ENCODE assay signal across 18 cellular contexts in genomic region chr2:128032092-128032491, GRCh38. TPM values are rescaled to one million over a fixed set of nuclear protein-coding genes. Genes with fewer than 3 reads are reported as not detected.
A peak's percentile ranks its signal among the peaks of the same experiment; 100 is the strongest.
DNase-seq lines count a peak whose midpoint lies in the region; ATAC-seq, FAIRE-seq and TF ChIP-seq lines count a peak whose summit lies in the region.
"Had no signal": no experiment of that assay in that cellular context is flagged by ENCODE, and none has a peak within 500 bp of the region (broad histone marks: within the 10 kb centered on the region; RNA-seq: fewer than 3 reads in every experiment).

No MANE protein-coding gene starts in this region.

- H2BK5ac ChIP-seq in neuronal stem cell (ENCODE audit: low read length), result no peak overlapping the region

- CTCF ChIA-PET in HepG2 (lab: Yijun Ruan, JAX; ENCODE audit: low intra/inter-chr PET ratio, low total read pairs), result no interaction called here
- CTCF ChIA-PET in PC-3 (lab: Charles Lee), result no interaction called here
- CTCF ChIA-PET in K562 (lab: Yijun Ruan, JAX; ENCODE audit: low intra/inter-chr PET ratio), result no interaction called here

- no peak for ATAC-seq in HepG2
- ATAC-seq in right lobe of liver, result no peak
- no peak for ATAC-seq in PC-3
- ATAC-seq in K562, result no peak
- ATAC-seq in GM21619 (IDR thresholded peaks at IDR 0.05; ENCODE audit: unreplicated experiment), result no peak

- H2AFZ ChIP-seq in HepG2 (ENCODE audit: low read length) (no peak overlapping the region), PC-3 (ENCODE audit: low read length) (no peak overlapping the region), K562 (ENCODE audit: low read depth, low read length) (no peak overlapping the region), neuronal stem cell (ENCODE audit: low read length) (no peak overlapping the region)

- no peak overlapping the region for H2AK5ac ChIP-seq in neuronal stem cell (ENCODE audit: low read depth, low read length)

- POLR2A ChIA-PET in HepG2 (lab: Yijun Ruan, JAX) (no interaction called here), PC-3 (lab: Charles Lee; ENCODE audit: unreplicated experiment) (no interaction called here), K562 (lab: Yijun Ruan, JAX) (no interaction called here)

- H2BK15ac ChIP-seq in neuronal stem cell (ENCODE audit: low read length), result no peak overlapping the region

- no peaks in the 10 kb centered on the region for H3K79me2 ChIP-seq in HepG2 (ENCODE audit: insufficient read depth, low read length)
- no peaks in the 10 kb centered on the region for H3K79me2 ChIP-seq in PC-3 (ENCODE audit: low read length)
- no peaks in the 10 kb centered on the region; the same call in 2 of the 3 replicates for H3K79me2 ChIP-seq in K562 (ENCODE audit: control insufficient read depth, insufficient read depth, low read length)

- H3K9ac ChIP-seq in HepG2 (ENCODE audit: insufficient read depth, low read depth, low read length) (no peak overlapping the region), PC-3 (ENCODE audit: low read length) (no peak overlapping the region), K562 (ENCODE audit: insufficient read depth in 1 of 2, low read depth in 2 of 2, low read length in 2 of 2) (no peak overlapping the region), neuronal stem cell (ENCODE audit: low read depth, low read length, poor library complexity) (no peak overlapping the region)
- H3K9ac ChIP-seq: BLaER1 had no signal

- no peaks in the 10 kb centered on the region for H3K79me1 ChIP-seq in neuronal stem cell (ENCODE audit: low read depth, low read length)

- no peak overlapping the region for H4K91ac ChIP-seq in neuronal stem cell (ENCODE audit: low read depth, low read length, poor library complexity)

- DNase-seq in HepG2 (ENCODE audit: low spot score), result no peak
- DNase-seq in right lobe of liver, result no peak
- DNase-seq in PC-3, result peak; percentile 64
- DNase-seq in K562 (ENCODE audit: extremely low read depth in 1 of 4, low spot score in 3 of 4), result peak in 1 of 4 experiments; percentile 5
- DNase-seq in GM10266 (ENCODE audit: extremely low spot score), result no peak
- no peak for DNase-seq in neuronal stem cell (ENCODE audit: low spot score)
- no peak for DNase-seq in iPS-NIHi7 (ENCODE audit: extremely low spot score)
- DNase-seq: 8988T; AML-193; Caco-2; CD8-positive, alpha-beta memory T cell; DND-41; GOT3; H9 had no signal

- no peak overlapping the region for H2BK120ac ChIP-seq in neuronal stem cell (ENCODE audit: low read depth, low read length)

- TF ChIP-seq POLR2A in HepG2 (IDR thresholded peaks at IDR 0.05; ENCODE audit: insufficient read depth in 1 of 2, low read depth in 2 of 2, low read length in 2 of 2), result no peak
- no peak for TF ChIP-seq POLR2A in right lobe of liver (IDR thresholded peaks at IDR 0.05)
- no peak for TF ChIP-seq POLR2A in K562 (conservative IDR thresholded peaks at IDR 0.05)

- FAIRE-seq in HepG2 (lab: Jason Lieb, UNC) (no peak), K562 (lab: Jason Lieb, UNC) (no peak)
- FAIRE-seq: GM12891, HTR-8/SVneo had no signal

- H3K9me2 ChIP-seq in PC-3 (replicated peaks; ENCODE audit: low read length), result no peaks in the 10 kb centered on the region

- no peak overlapping the region for H2BK12ac ChIP-seq in neuronal stem cell (ENCODE audit: low read length)

- intact Hi-C loops in HepG2 (cut with micrococcal nuclease; ENCODE audit: unreplicated experiment), result no loop called here
- intact Hi-C loops in right lobe of liver (cut with DNase I), result no loop called here
- intact Hi-C loops in PC-3 (cut with micrococcal nuclease), result no loop called here
- intact Hi-C loops in K562 (cut with micrococcal nuclease), result no loop called here

- H3K27me3 ChIP-seq in HepG2 (ENCODE audit: control insufficient read depth in 1 of 2, insufficient read depth in 2 of 2, low read length in 2 of 2) (no peaks in the 10 kb centered on the region), right lobe of liver (no peaks in the 10 kb centered on the region), PC-3 (ENCODE audit: low read length) (no peaks in the 10 kb centered on the region), K562 (ENCODE audit: control insufficient read depth in 2 of 2, insufficient read depth in 2 of 2, low read length in 2 of 2) (no peaks in the 10 kb centered on the region), neuronal stem cell (ENCODE audit: control insufficient read depth in 3 of 3, insufficient read depth in 3 of 3, low read depth in 1 of 3, low read length in 3 of 3) (peaks cover 0 to 17% (median 8%) of the 10 kb centered on the region in 3 experiments)
- H3K27me3 ChIP-seq: BLaER1 had no signal

- H4K20me1 ChIP-seq in HepG2 (ENCODE audit: insufficient read depth, low read length) (no peaks in the 10 kb centered on the region), PC-3 (ENCODE audit: low read length) (no peaks in the 10 kb centered on the region), K562 (replicated peaks; ENCODE audit: control insufficient read depth, insufficient read depth, low read length) (no peaks in the 10 kb centered on the region)
- H4K20me1 ChIP-seq: BLaER1 had no signal

- H3K9me3 ChIP-seq in HepG2 (ENCODE audit: low read length) (peaks cover 37% of the 10 kb centered on the region), right lobe of liver (peaks cover 0 to 5% (median 0%) of the 10 kb centered on the region in 4 donors), PC-3 (ENCODE audit: low read length) (peaks cover 17% of the 10 kb centered on the region), K562 (replicated peaks; ENCODE audit: control insufficient read depth, insufficient read depth, low read depth, low read length) (peaks cover 8% of the 10 kb centered on the region), neuronal stem cell (replicated peaks in 1 of 2; ENCODE audit: control insufficient read depth in 2 of 2, insufficient read depth in 1 of 2, low read depth in 1 of 2, low read length in 2 of 2) (peaks cover 6 to 24% of the 10 kb centered on the region in 2 donors)

- H3K4ac ChIP-seq in neuronal stem cell (ENCODE audit: low read length), result no peak overlapping the region

- no peak for TF ChIP-seq EP300 in HepG2 (IDR thresholded peaks at IDR 0.05; ENCODE audit: low read depth in 2 of 2, low read length in 2 of 2)
- TF ChIP-seq EP300 in HepG2 (CRISPR knock-in tag; IDR thresholded peaks at IDR 0.05; ENCODE audit: borderline replicate concordance), result no peak
- no peak for TF ChIP-seq EP300 in K562 (IDR thresholded peaks at IDR 0.05; ENCODE audit: low read length)

- H3K14ac ChIP-seq in neuronal stem cell (ENCODE audit: low read length), result no peak overlapping the region

- H3K4me1 ChIP-seq in HepG2 (ENCODE audit: insufficient read depth, low read length) (peaks cover 9% of the 10 kb centered on the region), right lobe of liver (no peaks in the 10 kb centered on the region), PC-3 (ENCODE audit: insufficient read depth, low read length) (0 out of 2 replicates have a peak, but pooled peaks cover 5% of the 10 kb centered on the region), K562 (replicated peaks in 1 of 2; ENCODE audit: control insufficient read depth in 2 of 2, insufficient read depth in 2 of 2, low read length in 2 of 2) (peaks cover 5 to 13% of the 10 kb centered on the region in 2 experiments; a peak in 4 of 5 replicates), neuronal stem cell (ENCODE audit: control insufficient read depth in 2 of 2, insufficient read depth in 1 of 2, low read depth in 1 of 2, low read length in 2 of 2) (peaks cover 4 to 5% of the 10 kb centered on the region in 2 donors)

- 6% methylated on average over 4 of the region's 4 CpGs for WGBS in HepG2 (ENCODE audit: low lambda C conversion rate)
- WGBS in right lobe of liver (ENCODE audit: insufficient coverage, low coverage, low lambda C conversion rate, missing lambda C conversion rate), result 59% methylated on average over 4 of the region's 4 CpGs
- 4% methylated on average over 4 of the region's 4 CpGs for WGBS in K562 (ENCODE audit: insufficient coverage, low coverage, missing lambda C conversion rate)
- WGBS in neuronal stem cell (ENCODE audit: extremely low coverage in 2 of 2, insufficient read length in 2 of 2, insufficient replicate concordance in 1 of 2), 2 donors, result no CpG with 5 or more reads among the region's 4 CpGs

- H3K4me2 ChIP-seq in HepG2 (ENCODE audit: low read depth, low read length) (no peak overlapping the region), PC-3 (ENCODE audit: low read length) (no peak overlapping the region), K562 (ENCODE audit: insufficient read depth, low read length) (no peak overlapping the region), neuronal stem cell (ENCODE audit: insufficient read depth, low read length, poor library complexity, severe bottlenecking) (no peak overlapping the region)
- H3K4me2 ChIP-seq: BLaER1 had no signal

- H3K4me3 ChIP-seq in HepG2 (replicated peaks in 1 of 3; ENCODE audit: insufficient read depth in 1 of 3, low read depth in 2 of 3, low read length in 3 of 3), result no peak overlapping the region
- H3K4me3 ChIP-seq in right lobe of liver, result no peak overlapping the region
- H3K4me3 ChIP-seq in PC-3 (ENCODE audit: low read length), result no peak overlapping the region
- no peak overlapping the region for H3K4me3 ChIP-seq in K562
- no peak overlapping the region for H3K4me3 ChIP-seq in neuronal stem cell (ENCODE audit: low read length in 2 of 2)
- H3K4me3 ChIP-seq: BLaER1 had no signal

- in situ Hi-C loops in HepG2 (cut with HindIII; ENCODE audit: extremely low pct_ligation_motif_present, low pct_unique_long_range_greater_than_20kb), result no loop called here
- in situ Hi-C loops in K562 (cut with MboI), result no loop called here

- TF ChIP-seq RAD21 in HepG2 (CRISPR knock-in tag; IDR thresholded peaks at IDR 0.05), result no peak
- no peak for TF ChIP-seq RAD21 in K562 (CRISPR knock-in tag; conservative IDR thresholded peaks at IDR 0.05 in 1 of 2, IDR thresholded peaks at IDR 0.05 in 1 of 2)

- H3K23ac ChIP-seq in neuronal stem cell (ENCODE audit: low read depth, low read length, poor library complexity), result no peak overlapping the region

- no peak overlapping the region for H4K8ac ChIP-seq in neuronal stem cell (ENCODE audit: low read depth, low read length)

- BruUV-seq in HepG2 (replicated peaks; lab: Mats Ljungman, UMichigan) (no TSS peak), PC-3 (replicated peaks; lab: Mats Ljungman, UMichigan) (no TSS peak), K562 (replicated peaks; lab: Mats Ljungman, UMichigan) (no TSS peak)

- H3K36me3 ChIP-seq in HepG2 (replicated peaks in 1 of 2; ENCODE audit: control insufficient read depth in 1 of 2, insufficient read depth in 2 of 2, low read length in 2 of 2) (no peaks in the 10 kb centered on the region), right lobe of liver (no peaks in the 10 kb centered on the region), PC-3 (ENCODE audit: low read depth, low read length) (no peaks in the 10 kb centered on the region), K562 (ENCODE audit: control insufficient read depth, insufficient read depth, low read length) (no peaks in the 10 kb centered on the region), neuronal stem cell (replicated peaks in 1 of 2; ENCODE audit: control insufficient read depth in 2 of 2, insufficient read depth in 2 of 2, low read length in 2 of 2) (no peaks in the 10 kb centered on the region)
- H3K36me3 ChIP-seq: BLaER1 had no signal

- no peak overlapping the region for H3K18ac ChIP-seq in neuronal stem cell (ENCODE audit: low read length)

- TF ChIP-seq CTCF in HepG2 (CRISPR knock-in tag; IDR thresholded peaks at IDR 0.05) (no peak), right lobe of liver (IDR thresholded peaks at IDR 0.05) (no peak), PC-3 (conservative IDR thresholded peaks at IDR 0.05; ENCODE audit: low read depth, low read length) (no peak), K562 (IDR thresholded peaks at IDR 0.05 in 2 of 3, conservative IDR thresholded peaks at IDR 0.05 in 1 of 3; ENCODE audit: insufficient read depth in 2 of 3, low read depth in 1 of 3, low read length in 3 of 3) (no peak), GM10266 (IDR thresholded peaks at IDR 0.05; ENCODE audit: control insufficient read depth, insufficient read depth, low read depth, missing control alignments) (no peak)

- H3K9me1 ChIP-seq in K562 (ENCODE audit: control insufficient read depth, insufficient read depth, low read length), result no peaks in the 10 kb centered on the region

- no peaks in the 10 kb centered on the region for H3F3A ChIP-seq in PC-3 (ENCODE audit: low read length, unreplicated experiment)

- H3K27ac ChIP-seq in HepG2 (ENCODE audit: extremely low read length, insufficient read depth, low read length) (no peak overlapping the region), right lobe of liver (no peak overlapping the region), PC-3 (ENCODE audit: low read length) (no peak overlapping the region), K562 (ENCODE audit: extremely low read depth, low read depth, low read length) (no peak overlapping the region), neuronal stem cell (replicated peaks; ENCODE audit: low read length) (no peak overlapping the region)
- H3K27ac ChIP-seq: BLaER1 had no signal

RNA-seq across cellular contexts. Expression of gene SAP130, which starts 4.2 kb away (rescaled TPM):
- total RNA-seq in HepG2 (2016; rRNA removed; fragmentation: Illumina TruSeq; extraction: Trizol) (11.1 and 14.5 TPM in 2 replicates), right lobe of liver (10 to 100 TPM in 2 of 6 experiments, 1 to 10 TPM in 4; 5.0 to 11.5 (median 9.1) TPM), PC-3 (2014; rRNA removed) (11.1 and 13.0 TPM in 2 replicates), K562 (2014; rRNA removed) (4.5 and 6.9 TPM in 2 replicates), K562 (2014; rRNA removed; fragmentation: Illumina TruSeq; extraction: Trizol) (8.2 TPM in 2 replicates), K562 (2015; rRNA removed; fragmentation: Illumina TruSeq; extraction: Trizol) (7.4 and 8.9 TPM in 2 replicates), K562 (2021) (29.5 and 33.4 TPM in 2 replicates)
- total RNA-seq in HepG2 (2016; cell fraction: cytosol; rRNA removed; fragmentation: Illumina TruSeq; extraction: Trizol; ENCODE audit: low read depth), result 4.8 and 5.0 TPM in 2 replicates
- 9.6 and 12.8 TPM in 2 replicates for total RNA-seq in HepG2 (2016; cell fraction: insoluble cytoplasmic fraction; rRNA removed; fragmentation: Illumina TruSeq; extraction: Trizol)
- 9.9 and 10.8 TPM in 2 replicates for total RNA-seq in HepG2 (2016; cell fraction: membrane; rRNA removed; fragmentation: Illumina TruSeq; extraction: Trizol)
- 9.9 and 12.6 TPM in 2 replicates for total RNA-seq in HepG2 (2016; cell fraction: nucleus; rRNA removed; fragmentation: Illumina TruSeq; extraction: Trizol)
- polyA plus RNA-seq in HepG2 (2011; rRNA removed) (16.3 and 18.6 TPM in 2 replicates), K562 (2011; rRNA removed) (6.0 and 20.8 TPM in 2 replicates), K562 (2014; fragmentation: Illumina TruSeq; extraction: Trizol) (28.0 and 32.9 TPM in 2 replicates), K562 (2014; fragmentation: Nextera tagmentation; extraction: Ambion mirVana) (1 to 10 TPM; 5.8 to 7.3 TPM), K562 (2014; rRNA removed) (7.9 and 8.0 TPM in 2 replicates)
- 5.3 and 5.8 TPM in 2 replicates for polyA plus RNA-seq in HepG2 (2011; cell fraction: cytosol; rRNA removed)
- polyA plus RNA-seq in HepG2 (2011; cell fraction: nucleus; rRNA removed), result 20.4 and 27.2 TPM in 2 replicates
- 14.8 and 16.7 TPM in 2 replicates for polyA plus RNA-seq in HepG2 (2012)
- 2.2 and 2.7 TPM in 2 replicates for polyA plus RNA-seq in HepG2 (2016; cell fraction: cytosol; fragmentation: Illumina TruSeq; extraction: Trizol; ENCODE audit: low read depth)
- polyA plus RNA-seq in HepG2 (2016; cell fraction: insoluble cytoplasmic fraction; fragmentation: Illumina TruSeq; extraction: Trizol; ENCODE audit: low read depth), result 22.5 and 29.3 TPM in 2 replicates
- 7.3 and 8.9 TPM in 2 replicates for polyA plus RNA-seq in HepG2 (2016; cell fraction: membrane; fragmentation: Illumina TruSeq; extraction: Trizol; ENCODE audit: low read depth)
- polyA plus RNA-seq in HepG2 (2016; cell fraction: nucleus; fragmentation: Illumina TruSeq; extraction: Trizol; ENCODE audit: insufficient read depth, low read depth), result 20.0 and 21.0 TPM in 2 replicates
- 28.1 and 54.4 TPM in 2 replicates for polyA minus RNA-seq in HepG2 (2011; rRNA and poly(A)+ RNA removed; ENCODE audit: low replicate concordance)
- 11.8 and 13.8 TPM in 2 replicates for polyA minus RNA-seq in HepG2 (2011; cell fraction: cytosol; rRNA and poly(A)+ RNA removed)
- polyA minus RNA-seq in HepG2 (2011; cell fraction: nucleus; rRNA and poly(A)+ RNA removed), result 16.5 and 19.1 TPM in 2 replicates
- 35.1 and 49.0 TPM in 2 replicates for total RNA-seq in K562 (2011; cell fraction: chromatin; rRNA removed; ENCODE audit: low replicate concordance)
- 12.5 and 14.7 TPM in 2 replicates for total RNA-seq in K562 (2011; cell fraction: nucleolus; rRNA removed)
- total RNA-seq in K562 (2011; cell fraction: nucleoplasm; rRNA removed), result 14.4 and 18.8 TPM in 2 replicates
- 8.9 and 9.8 TPM in 2 replicates for polyA plus RNA-seq in K562 (2011; cell fraction: cytosol; rRNA removed)
- polyA plus RNA-seq in K562 (2011; cell fraction: nucleus; rRNA removed), result 19.3 and 28.1 TPM in 2 replicates
- polyA plus RNA-seq in K562 (2012), result 19.5 and 21.2 TPM in 2 replicates
- polyA minus RNA-seq in K562 (2011; rRNA and poly(A)+ RNA removed), result 12.7 and 14.3 TPM in 2 replicates
- polyA minus RNA-seq in K562 (2011; cell fraction: cytosol; rRNA and poly(A)+ RNA removed), result 15.6 and 17.4 TPM in 2 replicates
- polyA minus RNA-seq in K562 (2011; cell fraction: nucleus; rRNA and poly(A)+ RNA removed), result 11.0 and 11.1 TPM in 2 replicates
- polyA plus RNA-seq in neuronal stem cell (2013, experiment 1 of 2), result 26.2 TPM
- 26.2 TPM for polyA plus RNA-seq in neuronal stem cell (2013, experiment 2 of 2)

RNA-seq across cellular contexts. Expression of gene UGGT1, which starts 58.9 kb away (rescaled TPM):
- total RNA-seq in HepG2 (2016; rRNA removed; fragmentation: Illumina TruSeq; extraction: Trizol) (56.4 and 83.2 TPM in 2 replicates), right lobe of liver (10 to 100 TPM; 31.4 to 96.5 (median 41.4) TPM), PC-3 (2014; rRNA removed) (59.9 and 63.8 TPM in 2 replicates), K562 (2014; rRNA removed) (44.5 and 51.7 TPM in 2 replicates), K562 (2014; rRNA removed; fragmentation: Illumina TruSeq; extraction: Trizol) (44.5 and 48.5 TPM in 2 replicates), K562 (2015; rRNA removed; fragmentation: Illumina TruSeq; extraction: Trizol) (51.0 and 56.4 TPM in 2 replicates), K562 (2021) (43.9 and 45.8 TPM in 2 replicates)
- 10.2 and 10.6 TPM in 2 replicates for total RNA-seq in HepG2 (2016; cell fraction: cytosol; rRNA removed; fragmentation: Illumina TruSeq; extraction: Trizol; ENCODE audit: low read depth)
- 53.9 and 81.0 TPM in 2 replicates for total RNA-seq in HepG2 (2016; cell fraction: insoluble cytoplasmic fraction; rRNA removed; fragmentation: Illumina TruSeq; extraction: Trizol)
- 15.1 and 16.2 TPM in 2 replicates for total RNA-seq in HepG2 (2016; cell fraction: membrane; rRNA removed; fragmentation: Illumina TruSeq; extraction: Trizol)
- 99.0 and 108 TPM in 2 replicates for total RNA-seq in HepG2 (2016; cell fraction: nucleus; rRNA removed; fragmentation: Illumina TruSeq; extraction: Trizol)
- polyA plus RNA-seq in HepG2 (2011; rRNA removed) (26.7 and 35.8 TPM in 2 replicates), K562 (2011; rRNA removed) (18.8 and 31.0 TPM in 2 replicates), K562 (2014; fragmentation: Illumina TruSeq; extraction: Trizol) (34.8 and 37.9 TPM in 2 replicates), K562 (2014; fragmentation: Nextera tagmentation; extraction: Ambion mirVana) (1 to 10 TPM; 5.1 to 7.1 TPM), K562 (2014; rRNA removed) (24.4 and 34.1 TPM in 2 replicates)
- 23.2 and 25.7 TPM in 2 replicates for polyA plus RNA-seq in HepG2 (2011; cell fraction: cytosol; rRNA removed)
- polyA plus RNA-seq in HepG2 (2011; cell fraction: nucleus; rRNA removed), result 23.0 and 23.4 TPM in 2 replicates
- polyA plus RNA-seq in HepG2 (2012), result 32.1 and 43.1 TPM in 2 replicates
- 2.6 and 3.3 TPM in 2 replicates for polyA plus RNA-seq in HepG2 (2016; cell fraction: cytosol; fragmentation: Illumina TruSeq; extraction: Trizol; ENCODE audit: low read depth)
- polyA plus RNA-seq in HepG2 (2016; cell fraction: insoluble cytoplasmic fraction; fragmentation: Illumina TruSeq; extraction: Trizol; ENCODE audit: low read depth), result 25.9 and 30.7 TPM in 2 replicates
- 4.8 and 6.9 TPM in 2 replicates for polyA plus RNA-seq in HepG2 (2016; cell fraction: membrane; fragmentation: Illumina TruSeq; extraction: Trizol; ENCODE audit: low read depth)
- polyA plus RNA-seq in HepG2 (2016; cell fraction: nucleus; fragmentation: Illumina TruSeq; extraction: Trizol; ENCODE audit: insufficient read depth, low read depth), result 80.4 and 80.6 TPM in 2 replicates
- polyA minus RNA-seq in HepG2 (2011; rRNA and poly(A)+ RNA removed; ENCODE audit: low replicate concordance), result 24.8 and 73.9 TPM in 2 replicates
- polyA minus RNA-seq in HepG2 (2011; cell fraction: cytosol; rRNA and poly(A)+ RNA removed), result 59.4 and 63.1 TPM in 2 replicates
- polyA minus RNA-seq in HepG2 (2011; cell fraction: nucleus; rRNA and poly(A)+ RNA removed), result 73.8 and 83.4 TPM in 2 replicates
- 49.8 and 106 TPM in 2 replicates for total RNA-seq in K562 (2011; cell fraction: chromatin; rRNA removed; ENCODE audit: low replicate concordance)
- total RNA-seq in K562 (2011; cell fraction: nucleolus; rRNA removed), result 48.2 and 50.3 TPM in 2 replicates
- 70.3 and 75.2 TPM in 2 replicates for total RNA-seq in K562 (2011; cell fraction: nucleoplasm; rRNA removed)
- 14.0 and 15.3 TPM in 2 replicates for polyA plus RNA-seq in K562 (2011; cell fraction: cytosol; rRNA removed)
- polyA plus RNA-seq in K562 (2011; cell fraction: nucleus; rRNA removed), result 15.2 and 18.9 TPM in 2 replicates
- polyA plus RNA-seq in K562 (2012), result 24.8 and 26.6 TPM in 2 replicates
- 68.9 and 82.7 TPM in 2 replicates for polyA minus RNA-seq in K562 (2011; rRNA and poly(A)+ RNA removed)
- polyA minus RNA-seq in K562 (2011; cell fraction: cytosol; rRNA and poly(A)+ RNA removed), result 34.0 and 38.2 TPM in 2 replicates
- polyA minus RNA-seq in K562 (2011; cell fraction: nucleus; rRNA and poly(A)+ RNA removed), result 25.0 and 35.8 TPM in 2 replicates
- polyA plus RNA-seq in neuronal stem cell (2013, experiment 1 of 2), result 10.7 TPM
- 10.4 TPM for polyA plus RNA-seq in neuronal stem cell (2013, experiment 2 of 2)

Comparison
In these comparisons a context has a peak if more than half of its experiments do, and no peak if none do; other contexts are left out.
1. Of the 241 proteins assayed by ChIP-seq in both HepG2 and K562: peak only in HepG2: none; only in K562: CBX5, TFE3 and TRIM24; in both: none; in neither: 238.